13 cellular contexts compared by ENCODE assay signal in the genomic region with DNA sequence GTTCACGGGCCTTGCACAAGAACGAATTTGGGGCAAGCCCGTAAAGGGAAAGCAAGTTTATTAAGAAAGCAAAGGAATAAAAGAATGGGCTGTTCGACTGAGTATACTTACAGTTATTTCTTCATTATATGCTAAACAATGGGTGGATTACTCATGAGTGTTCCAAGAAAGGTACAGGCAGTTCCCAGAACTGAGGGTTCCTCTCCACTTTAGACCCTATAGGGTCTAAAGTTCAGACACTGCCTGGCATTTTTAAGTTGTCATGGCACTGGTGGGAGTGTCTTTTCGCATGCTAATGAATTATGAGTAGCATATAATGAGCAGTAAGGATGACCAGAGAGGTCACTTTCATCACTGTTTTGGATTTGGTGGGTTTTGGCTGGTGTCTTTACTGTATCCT. TPM values are rescaled to one million over a fixed set of nuclear protein-coding genes. Genes with fewer than 3 reads are reported as not detected.
DNase-seq lines count a peak whose midpoint lies in the region; ATAC-seq and TF ChIP-seq lines count a peak whose summit lies in the region.
"Not testable (repeated sequence)": the region's sequence is repeated elsewhere in the genome, so short reads cannot be mapped to it uniquely, and the experiment has no call there.
"Had no signal": no experiment of that assay in that cellular context is flagged by ENCODE, and none has a peak within 500 bp of the region (broad histone marks: within the 10 kb centered on the region; RNA-seq: fewer than 3 reads in every experiment).

No MANE protein-coding gene starts in this region.

- CTCF ChIA-PET in activated CD4-positive, alpha-beta T cell treated with anti-CD3 and anti-CD28 coated beads for 36 hours (lab: Charles Lee) = not testable (repeated sequence)

- ATAC-seq in CD4-positive, CD25-positive, alpha-beta regulatory T cell (ENCODE audit: low read depth in 2 of 2) = peak; percentile 24 to 33
- peak; percentile 20 for ATAC-seq in activated CD4-positive, alpha-beta T cell treated with anti-CD3 and anti-CD28 coated beads for 36 hours
- ATAC-seq in activated T-helper 17 cell treated with anti-CD3 and anti-CD28 coated beads, Interleukin-2, amount 50 U/mL, for 72 hours (replicated peaks) = peak; percentile 20
- peak; percentile 63 for ATAC-seq in foreskin keratinocyte
- peak; percentile 71 for ATAC-seq in mucosa of descending colon
- peak; percentile 48 for ATAC-seq in stimulated activated naive CD8-positive, alpha-beta T cell treated with anti-CD3 and anti-CD28 coated beads, Interleukin-15, amount 100 ng/mL, for 72 hours

- H3K36me3 Mint-ChIP-seq in CD4-positive, CD25-positive, alpha-beta regulatory T cell; activated CD4-positive, alpha-beta T cell treated with anti-CD3 and anti-CD28 coated beads for 36 hours (ENCODE audit: low read depth); activated T-helper 17 cell treated with anti-CD3 and anti-CD28 coated beads, Interleukin-2, amount 50 U/mL, for 72 hours (ENCODE audit: low read depth): not testable (repeated sequence)

- DNase-seq in CD4-positive, CD25-positive, alpha-beta regulatory T cell; activated CD4-positive, alpha-beta T cell treated with anti-CD3 and anti-CD28 coated beads for 36 hours; foreskin keratinocyte; mucosa of descending colon; stimulated activated naive CD8-positive, alpha-beta T cell treated with anti-CD3 and anti-CD28 coated beads, Interleukin-15, amount 100 ng/mL, for 72 hours: not testable (repeated sequence)

- H3K4me3 Mint-ChIP-seq in CD4-positive, CD25-positive, alpha-beta regulatory T cell; activated CD4-positive, alpha-beta T cell treated with anti-CD3 and anti-CD28 coated beads for 36 hours; activated T-helper 17 cell treated with anti-CD3 and anti-CD28 coated beads, Interleukin-2, amount 50 U/mL, for 72 hours; stimulated activated naive CD8-positive, alpha-beta T cell treated with anti-CD3 and anti-CD28 coated beads, Interleukin-15, amount 100 ng/mL, for 72 hours: not testable (repeated sequence)

- H3K36me3 ChIP-seq in CD4-positive, CD25-positive, alpha-beta regulatory T cell (ENCODE audit: control insufficient read depth, insufficient read depth, low read length); mucosa of descending colon (ENCODE audit: low read depth): not testable (repeated sequence)

- not testable (repeated sequence) for H3K9me3 Mint-ChIP-seq in CD4-positive, CD25-positive, alpha-beta regulatory T cell; activated CD4-positive, alpha-beta T cell treated with anti-CD3 and anti-CD28 coated beads for 36 hours (ENCODE audit: low read depth); activated T-helper 17 cell treated with anti-CD3 and anti-CD28 coated beads, Interleukin-2, amount 50 U/mL, for 72 hours; stimulated activated naive CD8-positive, alpha-beta T cell treated with anti-CD3 and anti-CD28 coated beads, Interleukin-15, amount 100 ng/mL, for 72 hours

- H3K27me3 Mint-ChIP-seq in CD4-positive, CD25-positive, alpha-beta regulatory T cell; activated CD4-positive, alpha-beta T cell treated with anti-CD3 and anti-CD28 coated beads for 36 hours; activated T-helper 17 cell treated with anti-CD3 and anti-CD28 coated beads, Interleukin-2, amount 50 U/mL, for 72 hours; stimulated activated naive CD8-positive, alpha-beta T cell treated with anti-CD3 and anti-CD28 coated beads, Interleukin-15, amount 100 ng/mL, for 72 hours: not testable (repeated sequence)

- POLR2A ChIA-PET in activated CD4-positive, alpha-beta T cell treated with anti-CD3 and anti-CD28 coated beads for 36 hours (lab: Charles Lee) = not testable (repeated sequence)

- not testable (repeated sequence) for H3K27ac Mint-ChIP-seq in CD4-positive, CD25-positive, alpha-beta regulatory T cell; activated CD4-positive, alpha-beta T cell treated with anti-CD3 and anti-CD28 coated beads for 36 hours; activated T-helper 17 cell treated with anti-CD3 and anti-CD28 coated beads, Interleukin-2, amount 50 U/mL, for 72 hours; stimulated activated naive CD8-positive, alpha-beta T cell treated with anti-CD3 and anti-CD28 coated beads, Interleukin-15, amount 100 ng/mL, for 72 hours

- TF ChIP-seq CTCF in foreskin keratinocyte (conservative IDR thresholded peaks at IDR 0.05); mucosa of descending colon (IDR thresholded peaks at IDR 0.05): not testable (repeated sequence)

- H3K4me3 ChIP-seq in CD4-positive, CD25-positive, alpha-beta regulatory T cell (ENCODE audit: low read depth, low read length); mucosa of descending colon: not testable (repeated sequence)

- H3K9me3 ChIP-seq in CD4-positive, CD25-positive, alpha-beta regulatory T cell (ENCODE audit: control insufficient read depth in 2 of 2, low read length in 2 of 2); mucosa of descending colon: not testable (repeated sequence)

- not testable (repeated sequence) for H3K27ac ChIP-seq in CD4-positive, CD25-positive, alpha-beta regulatory T cell (ENCODE audit: insufficient read depth, low read length, poor library complexity, severe bottlenecking); foreskin keratinocyte

- not testable (repeated sequence) for H3K4me1 ChIP-seq in CD4-positive, CD25-positive, alpha-beta regulatory T cell (ENCODE audit: control insufficient read depth, insufficient read depth, low read length, poor library complexity, severe bottlenecking); foreskin keratinocyte; mucosa of descending colon (ENCODE audit: low read depth)

- intact Hi-C loops in activated CD4-positive, alpha-beta T cell treated with anti-CD3 and anti-CD28 coated beads for 36 hours (cut with DNase I, micrococcal nuclease); mucosa of descending colon (cut with DNase I, micrococcal nuclease): not testable (repeated sequence)

- not testable (repeated sequence) for H3K4me1 Mint-ChIP-seq in CD4-positive, CD25-positive, alpha-beta regulatory T cell; activated CD4-positive, alpha-beta T cell treated with anti-CD3 and anti-CD28 coated beads for 36 hours; activated T-helper 17 cell treated with anti-CD3 and anti-CD28 coated beads, Interleukin-2, amount 50 U/mL, for 72 hours; stimulated activated naive CD8-positive, alpha-beta T cell treated with anti-CD3 and anti-CD28 coated beads, Interleukin-15, amount 100 ng/mL, for 72 hours

- not testable (repeated sequence) for H3K27me3 ChIP-seq in CD4-positive, CD25-positive, alpha-beta regulatory T cell (ENCODE audit: control insufficient read depth, insufficient read depth, low read length); foreskin keratinocyte

RNA-seq across cellular contexts. Expression of a gene that starts 9.7 kb away (rescaled TPM):
- 3.5 TPM for total RNA-seq in CD4-positive, CD25-positive, alpha-beta regulatory T cell
- polyA plus RNA-seq in CD4-positive, CD25-positive, alpha-beta regulatory T cell = 1 to 10 TPM; 1.7 to 4.2 (median 2.8) TPM
- 1 to 10 TPM; 5.1 to 6.3 TPM for total RNA-seq in activated CD4-positive, alpha-beta T cell treated with anti-CD3 and anti-CD28 coated beads for 36 hours
- total RNA-seq in activated T-helper 17 cell treated with anti-CD3 and anti-CD28 coated beads, Interleukin-2, amount 50 U/mL, for 72 hours = 1 to 10 TPM; 1.1 to 5.1 TPM
- 13.7 and 29.0 TPM in 2 replicates for total RNA-seq in foreskin keratinocyte
- polyA plus RNA-seq in foreskin keratinocyte = 10.9 and 22.4 TPM in 2 replicates
- 10 to 100 TPM in 2 of 3 donors, under 1 TPM in 1; 0.51 to 62.2 (median 41.7) TPM for total RNA-seq in mucosa of descending colon

RNA-seq across cellular contexts. Expression of a gene that starts 22.0 kb away (rescaled TPM):
- total RNA-seq in CD4-positive, CD25-positive, alpha-beta regulatory T cell = 3.8 TPM
- polyA plus RNA-seq in CD4-positive, CD25-positive, alpha-beta regulatory T cell = under 1 TPM in 1 of 4 donors, not detected in 3; 0.29 TPM
- total RNA-seq in activated CD4-positive, alpha-beta T cell treated with anti-CD3 and anti-CD28 coated beads for 36 hours = 1 to 10 TPM; 1.2 to 1.4 TPM
- total RNA-seq in activated T-helper 17 cell treated with anti-CD3 and anti-CD28 coated beads, Interleukin-2, amount 50 U/mL, for 72 hours = 1 to 10 TPM; 1.1 to 4.2 TPM
- 1.4 and 7.2 TPM in 2 replicates for total RNA-seq in foreskin keratinocyte
- polyA plus RNA-seq in foreskin keratinocyte = 0.10 and 4.8 TPM in 2 replicates
- 1 to 10 TPM; 7.3 to 9.5 (median 8.6) TPM for total RNA-seq in mucosa of descending colon
- total RNA-seq: B cell, GM23248 had no signal
- polyA plus RNA-seq: AG04450 had no signal

RNA-seq across cellular contexts. Expression of a gene that starts 34.1 kb away (rescaled TPM):
- 0.30 TPM for total RNA-seq in CD4-positive, CD25-positive, alpha-beta regulatory T cell
- under 1 TPM in 2 of 4 donors, not detected in 2; 0.14 to 0.24 TPM for polyA plus RNA-seq in CD4-positive, CD25-positive, alpha-beta regulatory T cell
- not detected for total RNA-seq in activated CD4-positive, alpha-beta T cell treated with anti-CD3 and anti-CD28 coated beads for 36 hours
- total RNA-seq in activated T-helper 17 cell treated with anti-CD3 and anti-CD28 coated beads, Interleukin-2, amount 50 U/mL, for 72 hours = not detected
- total RNA-seq in foreskin keratinocyte = not detected in 2 replicates
- not detected in 2 replicates for polyA plus RNA-seq in foreskin keratinocyte
- under 1 TPM in 1 of 3 donors, not detected in 2; 0.32 TPM for total RNA-seq in mucosa of descending colon
- total RNA-seq: CD4-positive, alpha-beta T cell; CD8-positive, alpha-beta memory T cell; H1; H7 had no signal
- polyA plus RNA-seq: AG04450; CD8-positive, alpha-beta memory T cell; H1 had no signal

RNA-seq across cellular contexts. Expression of a gene that starts 59.3 kb away (rescaled TPM):
- 6.0 TPM for total RNA-seq in CD4-positive, CD25-positive, alpha-beta regulatory T cell
- polyA plus RNA-seq in CD4-positive, CD25-positive, alpha-beta regulatory T cell = under 1 TPM; 0.17 to 0.98 (median 0.39) TPM
- total RNA-seq in activated CD4-positive, alpha-beta T cell treated with anti-CD3 and anti-CD28 coated beads for 36 hours = 1 to 10 TPM; 2.9 to 3.8 TPM
- 1 to 10 TPM in 1 of 2 donors, under 1 TPM in 1; 0.80 to 5.3 TPM for total RNA-seq in activated T-helper 17 cell treated with anti-CD3 and anti-CD28 coated beads, Interleukin-2, amount 50 U/mL, for 72 hours
- total RNA-seq in foreskin keratinocyte (3.3 and 11.6 TPM in 2 replicates), mucosa of descending colon (10 to 100 TPM; 12.4 to 46.2 (median 16.2) TPM)
- 1.0 and 2.5 TPM in 2 replicates for polyA plus RNA-seq in foreskin keratinocyte
- total RNA-seq: GM23248 had no signal
- polyA plus RNA-seq: AG04450 had no signal

Comparison
In these comparisons a context has a peak if more than half of its experiments do, and no peak if none do; other contexts are left out.
1. ATAC-seq: peak in every context shown above with its lines; median percentile 71 in mucosa of descending colon; 63 in foreskin keratinocyte; 48 in stimulated activated naive CD8-positive, alpha-beta T cell treated with anti-CD3 and anti-CD28 coated beads, Interleukin-15, amount 100 ng/mL, for 72 hours; 28 in CD4-positive, CD25-positive, alpha-beta regulatory T cell; 20 in activated CD4-positive, alpha-beta T cell treated with anti-CD3 and anti-CD28 coated beads for 36 hours; 20 in activated T-helper 17 cell treated with anti-CD3 and anti-CD28 coated beads, Interleukin-2, amount 50 U/mL, for 72 hours.